ENCODE assay signal across 8 cellular contexts in the genomic region with DNA sequence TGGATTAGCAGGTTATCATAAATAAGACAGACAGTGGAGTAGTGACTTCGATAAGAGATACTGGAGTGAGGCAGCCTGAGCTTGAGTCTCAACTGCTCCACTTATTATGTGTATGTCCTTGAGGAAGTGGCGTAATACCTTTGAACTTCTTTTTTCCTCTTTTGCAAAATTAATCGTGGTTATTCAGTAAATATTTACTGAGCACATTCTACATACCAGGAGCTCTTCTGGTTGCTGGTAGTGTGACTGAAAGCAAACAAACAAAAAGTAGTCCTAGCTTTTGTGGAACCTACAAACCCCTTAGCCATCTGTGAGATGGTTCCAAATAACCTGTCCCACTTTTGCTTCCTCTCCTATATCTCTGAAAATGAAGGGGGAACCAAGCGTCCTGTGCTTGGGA.
"Had no signal": no experiment of that assay in that cellular context is flagged by ENCODE, and none has a peak within 500 bp of the region (broad histone marks: within the 10 kb centered on the region; RNA-seq: fewer than 3 reads in every experiment).

No MANE protein-coding gene starts in this region.

- ATAC-seq: GM12878 had no signal

- FAIRE-seq: G401.6, GM12878, GM12891, GM12892, GM18507, GM19239 had no signal

- DNase-seq: GDM1, GF-D8 had no signal

- H3K4me3 ChIP-seq: GM12878 had no signal
